20 cellular contexts compared by ENCODE assay signal in genomic region chr6:50143011-50143719, GRCh38.
DNase-seq lines count a peak whose midpoint lies in the region; ATAC-seq, FAIRE-seq and TF ChIP-seq lines count a peak whose summit lies in the region.
"Had no signal": no experiment of that assay in that cellular context is flagged by ENCODE, and none has a peak within 500 bp of the region (broad histone marks: within the 10 kb centered on the region; RNA-seq: fewer than 3 reads in every experiment).

No MANE protein-coding gene starts in this region.

- no peak for FAIRE-seq in HepG2 (lab: Jason Lieb, UNC)
- FAIRE-seq: A204.1, GM19239 had no signal

- H3K4me2 ChIP-seq in HepG2 (ENCODE audit: low read depth, low read length): no peak overlapping the region

- ATAC-seq in HepG2 (no peak), right lobe of liver (no peak), foreskin keratinocyte (peak; percentile 15)
- ATAC-seq: Panc1, Right ventricle myocardium inferior had no signal

- H3K4me3 ChIP-seq in HepG2 (replicated peaks in 1 of 3; ENCODE audit: insufficient read depth in 1 of 3, low read depth in 2 of 3, low read length in 3 of 3) (no peak overlapping the region), right lobe of liver (no peak overlapping the region), ascending aorta (no peak overlapping the region)
- H3K4me3 ChIP-seq: SK-N-MC had no signal

- TF ChIP-seq POLR2A in HepG2 (IDR thresholded peaks at IDR 0.05; ENCODE audit: insufficient read depth in 1 of 2, low read depth in 2 of 2, low read length in 2 of 2) (no peak), right lobe of liver (IDR thresholded peaks at IDR 0.05) (no peak)

- no peak for TF ChIP-seq EP300 in HepG2 (IDR thresholded peaks at IDR 0.05; ENCODE audit: low read depth in 2 of 2, low read length in 2 of 2)
- no peak for TF ChIP-seq EP300 in HepG2 (CRISPR knock-in tag; IDR thresholded peaks at IDR 0.05; ENCODE audit: borderline replicate concordance)

- no peak for TF ChIP-seq RAD21 in HepG2 (CRISPR knock-in tag; IDR thresholded peaks at IDR 0.05)

- 0% methylated on average over 2 of the region's 2 CpGs for WGBS in HepG2 (ENCODE audit: low lambda C conversion rate)
- 53% methylated on average over 2 of the region's 2 CpGs for WGBS in right lobe of liver (ENCODE audit: insufficient coverage, low coverage, low lambda C conversion rate, missing lambda C conversion rate)

- no peaks in the 10 kb centered on the region for H3K27me3 ChIP-seq in HepG2 (ENCODE audit: control insufficient read depth in 1 of 2, insufficient read depth in 2 of 2, low read length in 2 of 2)
- H3K27me3 ChIP-seq in right lobe of liver: no peaks in the 10 kb centered on the region
- H3K27me3 ChIP-seq in foreskin keratinocyte: no peaks in the 10 kb centered on the region
- H3K27me3 ChIP-seq in ascending aorta: no peaks in the 10 kb centered on the region

- intact Hi-C loops in HepG2 (cut with micrococcal nuclease; ENCODE audit: unreplicated experiment) (no loop called here), right lobe of liver (cut with DNase I) (no loop called here), ascending aorta (cut with DNase I) (no loop called here)

- in situ Hi-C loops in HepG2 (cut with HindIII; ENCODE audit: extremely low pct_ligation_motif_present, low pct_unique_long_range_greater_than_20kb): loop anchor here (25.0 kb wide), 1 partner anchor 644 kb away; no protein-coding TSS in a partner anchor

- POLR2A ChIA-PET in HepG2 (lab: Yijun Ruan, JAX): no interaction called here

- H3K9ac ChIP-seq in HepG2 (ENCODE audit: insufficient read depth, low read depth, low read length): no peak overlapping the region

- H3K4me1 ChIP-seq in HepG2 (ENCODE audit: insufficient read depth, low read length): no peaks in the 10 kb centered on the region
- H3K4me1 ChIP-seq in right lobe of liver: no peaks in the 10 kb centered on the region
- H3K4me1 ChIP-seq in foreskin keratinocyte: no peaks in the 10 kb centered on the region
- H3K4me1 ChIP-seq in ascending aorta: no peaks in the 10 kb centered on the region

- no peak overlapping the region for H2AFZ ChIP-seq in HepG2 (ENCODE audit: low read length)

- no peaks in the 10 kb centered on the region for H3K9me3 ChIP-seq in HepG2 (ENCODE audit: low read length)
- no peaks in the 10 kb centered on the region for H3K9me3 ChIP-seq in right lobe of liver
- no peaks in the 10 kb centered on the region for H3K9me3 ChIP-seq in ascending aorta

- H4K20me1 ChIP-seq in HepG2 (ENCODE audit: insufficient read depth, low read length): no peaks in the 10 kb centered on the region

- H3K27ac ChIP-seq in HepG2 (ENCODE audit: extremely low read length, insufficient read depth, low read length): no peak overlapping the region
- no peak overlapping the region for H3K27ac ChIP-seq in right lobe of liver
- H3K27ac ChIP-seq in foreskin keratinocyte: no peak overlapping the region
- no peak overlapping the region for H3K27ac ChIP-seq in ascending aorta
- H3K27ac ChIP-seq: C4-2B, SK-N-MC had no signal

- no peak for TF ChIP-seq CTCF in HepG2 (CRISPR knock-in tag; IDR thresholded peaks at IDR 0.05)
- TF ChIP-seq CTCF in right lobe of liver (IDR thresholded peaks at IDR 0.05): no peak
- TF ChIP-seq CTCF in foreskin keratinocyte (conservative IDR thresholded peaks at IDR 0.05): no peak
- no peak for TF ChIP-seq CTCF in ascending aorta (IDR thresholded peaks at IDR 0.05)

- CTCF ChIA-PET in HepG2 (lab: Yijun Ruan, JAX; ENCODE audit: low intra/inter-chr PET ratio, low total read pairs): no interaction called here

- no peaks in the 10 kb centered on the region for H3K79me2 ChIP-seq in HepG2 (ENCODE audit: insufficient read depth, low read length)

- DNase-seq in HepG2 (ENCODE audit: low spot score): no peak
- DNase-seq in right lobe of liver: no peak
- DNase-seq in M059J (ENCODE audit: low read depth): peak; percentile 25
- DNase-seq in foreskin keratinocyte: peak in 1 of 2 donors; percentile 20
- no peak for DNase-seq in stimulated activated naive CD4-positive, alpha-beta T cell treated with Interleukin-2 at 50 U/mL for 16 hours (lab: John Stamatoyannopoulos, UW)
- DNase-seq in GF-D8 (lab: John Stamatoyannopoulos, UW): no peak
- DNase-seq in NCI-H748 (lab: John Stamatoyannopoulos, UW; ENCODE audit: unreplicated experiment): no peak
- no peak for DNase-seq in ascending aorta (ENCODE audit: low spot score in 2 of 2)
- DNase-seq: DMS 273 treated with DMSO at 0.1 percent for 48 hours, H7, KBM-7, MM.1S, NCI-H1092 treated with DMSO at 0.1 percent for 48 hours, NCI-H510A treated with DMSO at 0.1 percent for 48 hours had no signal

- BruUV-seq in HepG2 (replicated peaks; lab: Mats Ljungman, UMichigan): no TSS peak

- H3K36me3 ChIP-seq in HepG2 (replicated peaks in 1 of 2; ENCODE audit: control insufficient read depth in 1 of 2, insufficient read depth in 2 of 2, low read length in 2 of 2) (no peaks in the 10 kb centered on the region), right lobe of liver (no peaks in the 10 kb centered on the region), ascending aorta (no peaks in the 10 kb centered on the region)

TF ChIP-seq in HepG2, 621 proteins besides CTCF, POLR2A, EP300 and RAD21:
- TF ChIP-seq MAFK (conservative IDR thresholded peaks at IDR 0.05 in 1 of 2, IDR thresholded peaks at IDR 0.05 in 1 of 2; ENCODE audit: low read length in 2 of 2) (peak; percentile 75 to 84), ZNF282 (IDR thresholded peaks at IDR 0.05; ENCODE audit: partially characterized antibody) (no peak), MAFF (IDR thresholded peaks at IDR 0.05; ENCODE audit: low read depth, low read length) (peak; percentile 65)
